In genomic region chr15:73517566-73517965, GRCh38 we compare ENCODE assay signal across 21 cellular contexts.
DNase-seq lines count a peak whose midpoint lies in the region; ATAC-seq lines count a peak whose summit lies in the region.
"Had no signal": no experiment of that assay in that cellular context is flagged by ENCODE, and none has a peak within 500 bp of the region (broad histone marks: within the 10 kb centered on the region; RNA-seq: fewer than 3 reads in every experiment).

No MANE protein-coding gene starts in this region.

- no peak for ATAC-seq in effector memory CD8-positive, alpha-beta T cell (replicated peaks)
- ATAC-seq in left ventricle myocardium superior (peak; percentile 95), GM21529 (IDR thresholded peaks at IDR 0.05; ENCODE audit: unreplicated experiment) (no peak)
- ATAC-seq: HepG2 had no signal

- H3K27me3 ChIP-seq in BLaER1 treated with 17β-estradiol and CSF1 and Interleukin-3, amounts not matched to agents 10 nM and 100 nM, result no peaks in the 10 kb centered on the region
- H3K27me3 ChIP-seq: MG63, Peyer's patch had no signal

- H3K36me3 Mint-ChIP-seq in effector memory CD8-positive, alpha-beta T cell (ENCODE audit: insufficient read depth), result no peaks in the 10 kb centered on the region

- no peaks in the 10 kb centered on the region for H3K9me3 Mint-ChIP-seq in effector memory CD8-positive, alpha-beta T cell
- H3K9me3 Mint-ChIP-seq: HFFc6 had no signal

- H4K20me1 ChIP-seq in BLaER1 treated with 17β-estradiol and CSF1 and Interleukin-3, amounts not matched to agents 10 nM and 100 nM, result no peaks in the 10 kb centered on the region

- H3K27ac ChIP-seq in BLaER1 treated with 17β-estradiol and CSF1 and Interleukin-3, amounts not matched to agents 10 nM and 100 nM, result peak overlapping the region in 4 of 11 experiments; percentile 27 to 72 (median 58); a peak in 7 of 22 replicates
- H3K27ac ChIP-seq: GM23248, Peyer's patch had no signal

- peak overlapping the region; percentile 44 to 57 for H3K4me3 Mint-ChIP-seq in effector memory CD8-positive, alpha-beta T cell
- H3K4me3 Mint-ChIP-seq: CD4-positive, alpha-beta T cell; HFFc6 had no signal

- peaks cover 0 to 43% (median 4%) of the 10 kb centered on the region in 11 experiments; a peak in 10 of 22 replicates for H3K9me3 ChIP-seq in BLaER1 treated with 17β-estradiol and CSF1 and Interleukin-3, amounts not matched to agents 10 nM and 100 nM (replicated peaks in 1 of 11)
- H3K9me3 ChIP-seq: MG63, Peyer's patch had no signal

- peaks cover 17 to 43% of the 10 kb centered on the region in 2 donors for H3K4me1 Mint-ChIP-seq in effector memory CD8-positive, alpha-beta T cell (ENCODE audit: low read depth in 2 of 2)

- H3K4me2 ChIP-seq in BLaER1 treated with 17β-estradiol and CSF1 and Interleukin-3, amounts not matched to agents 10 nM and 100 nM, result peak overlapping the region in 6 of 11 experiments; percentile 48 to 77 (median 62); a peak in 12 of 22 replicates

- H3K36me3 ChIP-seq in BLaER1 treated with 17β-estradiol and CSF1 and Interleukin-3, amounts not matched to agents 10 nM and 100 nM, result no peaks in the 10 kb centered on the region
- H3K36me3 ChIP-seq: MG63, Peyer's patch had no signal

- peak overlapping the region; percentile 52 to 92 for H3K27ac Mint-ChIP-seq in effector memory CD8-positive, alpha-beta T cell
- H3K27ac Mint-ChIP-seq: CD4-positive, alpha-beta T cell; HFFc6 had no signal

- no peak overlapping the region for H3K9ac ChIP-seq in BLaER1 treated with 17β-estradiol and CSF1 and Interleukin-3, amounts not matched to agents 10 nM and 100 nM
- H3K9ac ChIP-seq: GM23248 had no signal

- peaks cover 0 to 41% (median 27%) of the 10 kb centered on the region in 10 experiments; a peak in 14 of 20 replicates for H3K4me1 ChIP-seq in BLaER1 treated with 17β-estradiol and CSF1 and Interleukin-3, amounts not matched to agents 10 nM and 100 nM
- H3K4me1 ChIP-seq: Peyer's patch had no signal

- DNase-seq in SK-MEL-5 (ENCODE audit: low read depth, low spot score) (peak; percentile 28), left ventricle myocardium superior (peak; percentile 60), GOT3 (lab: John Stamatoyannopoulos, UW) (no peak), dedifferentiated amniotic fluid mesenchymal stem cell (ENCODE audit: extremely low spot score) (no peak), GM19240 (ENCODE audit: insufficient read length, low spot score) (no peak)
- no peak for DNase-seq in effector memory CD8-positive, alpha-beta T cell
- DNase-seq: AML-193; CD4-positive, alpha-beta T cell; GF-D8; GM23248; HFFc6; MG63; NCI-H1092 treated with DMSO at 0.1 percent for 48 hours; NCI-H187; NCI-H446; NCI-H774; Peyer's patch; SHP77 treated with DMSO at 0.1 percent for 48 hours had no signal

- H3K4me3 ChIP-seq in BLaER1 treated with 17β-estradiol and CSF1 and Interleukin-3, amounts not matched to agents 10 nM and 100 nM, result no peak overlapping the region
- H3K4me3 ChIP-seq: GM23248, MG63, Peyer's patch had no signal

- in situ Hi-C loops in SK-MEL-5 (cut with HindIII; ENCODE audit: low pct_unique_long_range_greater_than_20kb, low sequenced_read_pairs), result no loop called here

- intact Hi-C loops in left ventricle myocardium superior (cut with micrococcal nuclease), result no loop called here

- H3K27me3 Mint-ChIP-seq in effector memory CD8-positive, alpha-beta T cell, result no peaks in the 10 kb centered on the region

Comparison
In these comparisons a context has a peak if more than half of its experiments do, and no peak if none do; other contexts are left out.
1. DNase-seq: peak in SK-MEL-5 (single experiment) and left ventricle myocardium superior (single experiment); none in effector memory CD8-positive, alpha-beta T cell (0 of 3), GOT3 (single experiment), dedifferentiated amniotic fluid mesenchymal stem cell (single experiment) and GM19240 (single experiment).